Comparison of ENCODE assay signal across 15 cellular contexts in genomic region chr14:38743941-38744611, GRCh38.
"Had no signal": no experiment of that assay in that cellular context is flagged by ENCODE, and none has a peak within 500 bp of the region (broad histone marks: within the 10 kb centered on the region; RNA-seq: fewer than 3 reads in every experiment).

No MANE protein-coding gene starts in this region.

- H3K4me2 ChIP-seq: smooth muscle cell had no signal

- H3K4me3 Mint-ChIP-seq: naive thymus-derived CD4-positive, alpha-beta T cell had no signal

- DNase-seq: cortex of kidney; dorsolateral prefrontal cortex; effector CD8-positive, alpha-beta T cell; foreskin melanocyte; heart left ventricle; hippocampal formation; kidney glomerular epithelial cell; mammary epithelial cell; naive thymus-derived CD4-positive, alpha-beta T cell; posterior cingulate gyrus; right cardiac atrium; stimulated activated CD4-positive, alpha-beta T cell treated with anti-CD3 and anti-CD28 coated beads, Interleukin-2, amount 100 ng/mL, for 48 hours; stimulated activated naive CD4-positive, alpha-beta T cell treated with Interleukin-2 at 50 U/mL for 16 hours; trophoblast cell had no signal

- H3K27me3 ChIP-seq: heart left ventricle had no signal

- H3K36me3 Mint-ChIP-seq: naive thymus-derived CD4-positive, alpha-beta T cell had no signal

- H3K36me3 ChIP-seq: heart left ventricle had no signal

- ATAC-seq: heart left ventricle; naive thymus-derived CD4-positive, alpha-beta T cell; right cardiac atrium had no signal

- H3K4me1 ChIP-seq: heart left ventricle had no signal

- H3K27ac Mint-ChIP-seq: naive thymus-derived CD4-positive, alpha-beta T cell had no signal

- H3K4me3 ChIP-seq: dorsolateral prefrontal cortex, heart left ventricle, smooth muscle cell had no signal

- H3K4me1 Mint-ChIP-seq: naive thymus-derived CD4-positive, alpha-beta T cell had no signal

- H3K27ac ChIP-seq: dorsolateral prefrontal cortex, heart left ventricle had no signal
